9 cellular contexts compared by ENCODE assay signal in genomic region chr11:93718057-93718563, GRCh38. TPM values are rescaled to one million over a fixed set of nuclear protein-coding genes. Genes with fewer than 3 reads are reported as not detected.
A peak's percentile ranks its signal among the peaks of the same experiment; 100 is the strongest.
DNase-seq lines count a peak whose midpoint lies in the region; ATAC-seq and TF ChIP-seq lines count a peak whose summit lies in the region.
"Had no signal": no experiment of that assay in that cellular context is flagged by ENCODE, and none has a peak within 500 bp of the region (broad histone marks: within the 10 kb centered on the region; RNA-seq: fewer than 3 reads in every experiment).

No MANE protein-coding gene starts in this region.

- H2BK15ac ChIP-seq in mesenchymal stem cell (ENCODE audit: low read depth, poor library complexity, severe bottlenecking): no peak overlapping the region

- H3K27me3 ChIP-seq in Caco-2 (replicated peaks; ENCODE audit: control insufficient read depth, insufficient read depth, low read length): no peaks in the 10 kb centered on the region
- H3K27me3 ChIP-seq in upper lobe of right lung: no peaks in the 10 kb centered on the region
- no peaks in the 10 kb centered on the region for H3K27me3 ChIP-seq in mesenchymal stem cell (ENCODE audit: control insufficient read depth in 1 of 2, insufficient read depth in 1 of 2, low read length in 2 of 2)

- peaks cover 97% of the 10 kb centered on the region for H3K36me3 Mint-ChIP-seq in Caco-2 (ENCODE audit: insufficient read depth, unreplicated experiment)
- peaks cover 84% of the 10 kb centered on the region for H3K36me3 Mint-ChIP-seq in activated T-helper 2 cell treated with anti-CD3 and anti-CD28 coated beads, Interferon-gamma antibody, Interleukin-2, Interleukin-4, amounts not matched to agents 10 μg/mL and 5 μg/mL and 100 μg/mL, durations not matched to agents 14 hours and 24 hours and 36 hours (ENCODE audit: low read depth)

- H4K8ac ChIP-seq in mesenchymal stem cell (ENCODE audit: low read length): no peak overlapping the region

- no peak overlapping the region for H2BK5ac ChIP-seq in mesenchymal stem cell (ENCODE audit: low read depth, low read length, poor library complexity, severe bottlenecking)

- no peaks in the 10 kb centered on the region for H3K4me1 Mint-ChIP-seq in Caco-2 (ENCODE audit: low read depth, unreplicated experiment)
- peaks cover 24% of the 10 kb centered on the region for H3K4me1 Mint-ChIP-seq in activated T-helper 2 cell treated with anti-CD3 and anti-CD28 coated beads, Interferon-gamma antibody, Interleukin-2, Interleukin-4, amounts not matched to agents 10 μg/mL and 5 μg/mL and 100 μg/mL, durations not matched to agents 14 hours and 24 hours and 36 hours (ENCODE audit: low read depth)

- no peak overlapping the region for H2BK12ac ChIP-seq in mesenchymal stem cell (ENCODE audit: low read length in 2 of 2)

- no peak overlapping the region for H3K9ac ChIP-seq in mesenchymal stem cell (ENCODE audit: low read length)

- H4K91ac ChIP-seq in mesenchymal stem cell (ENCODE audit: low read length): no peak overlapping the region

- no peak overlapping the region for H2AFZ ChIP-seq in mesenchymal stem cell (ENCODE audit: low read depth, low read length)

- H3K9me3 ChIP-seq in Caco-2 (no peaks in the 10 kb centered on the region), upper lobe of right lung (no peaks in the 10 kb centered on the region), mesenchymal stem cell (ENCODE audit: control insufficient read depth, low read length) (no peaks in the 10 kb centered on the region)

- no peak overlapping the region for H3K23ac ChIP-seq in mesenchymal stem cell (ENCODE audit: low read length in 2 of 2)

- POLR2A ChIA-PET in Caco-2 (lab: Charles Lee): no interaction called here

- H3K27ac Mint-ChIP-seq in Caco-2 (ENCODE audit: unreplicated experiment): peak overlapping the region; percentile 25
- peak overlapping the region; percentile 67 for H3K27ac Mint-ChIP-seq in activated T-helper 2 cell treated with anti-CD3 and anti-CD28 coated beads, Interferon-gamma antibody, Interleukin-2, Interleukin-4, amounts not matched to agents 10 μg/mL and 5 μg/mL and 100 μg/mL, durations not matched to agents 14 hours and 24 hours and 36 hours

- WGBS in mesenchymal stem cell: 62% methylated on average over 2 of the region's 4 CpGs

- H3K36me3 ChIP-seq in Caco-2 (ENCODE audit: control insufficient read depth, insufficient read depth, low read length): peaks cover 9% of the 10 kb centered on the region
- peaks cover 36% of the 10 kb centered on the region for H3K36me3 ChIP-seq in upper lobe of right lung
- H3K36me3 ChIP-seq in mesenchymal stem cell (ENCODE audit: control insufficient read depth in 1 of 2, insufficient read depth in 2 of 2, low read depth in 1 of 2, low read length in 2 of 2): peaks cover 22 to 66% of the 10 kb centered on the region in 2 experiments

- ATAC-seq in HG03460 (IDR thresholded peaks at IDR 0.05; ENCODE audit: unreplicated experiment) (peak; percentile 84), upper lobe of right lung (no peak), Right ventricle myocardium inferior (no peak)

- TF ChIP-seq CTCF in Caco-2 (IDR thresholded peaks at IDR 0.05; ENCODE audit: insufficient read depth in 1 of 2, low read depth in 1 of 2, low read length in 1 of 2, severe bottlenecking in 1 of 2, unreplicated experiment in 1 of 2) (no peak), GM20000 (IDR thresholded peaks at IDR 0.05; ENCODE audit: extremely low read depth, missing control alignments) (no peak), upper lobe of right lung (IDR thresholded peaks at IDR 0.05) (no peak)

- H3K4me3 ChIP-seq in Caco-2 (ENCODE audit: low read depth, low read length): no peak overlapping the region
- no peak overlapping the region for H3K4me3 ChIP-seq in upper lobe of right lung
- no peak overlapping the region for H3K4me3 ChIP-seq in mesenchymal stem cell (ENCODE audit: insufficient read depth in 1 of 2, low read depth in 1 of 2, low read length in 2 of 2)
- H3K4me3 ChIP-seq: skin epidermis had no signal

- CTCF ChIA-PET in Caco-2 (lab: Charles Lee): no interaction called here

- DNase-seq in Caco-2 (no peak), GM20000 (ENCODE audit: low spot score) (peak; percentile 34), upper lobe of right lung (no peak), mesenchymal stem cell (no peak), NCI-H345 treated with DMSO at 0.1 percent for 48 hours (lab: John Stamatoyannopoulos, UW; ENCODE audit: unreplicated experiment) (no peak), Right ventricle myocardium inferior (ENCODE audit: missing footprints) (no peak)
- DNase-seq in activated T-helper 2 cell treated with anti-CD3 and anti-CD28 coated beads, Interferon-gamma antibody, Interleukin-2, Interleukin-4, amounts not matched to agents 10 μg/mL and 5 μg/mL and 100 μg/mL, durations not matched to agents 14 hours and 24 hours and 36 hours (ENCODE audit: low spot score): no peak

- peaks cover 23% of the 10 kb centered on the region for H3K79me1 ChIP-seq in mesenchymal stem cell (replicated peaks; ENCODE audit: low read length, poor library complexity, severe bottlenecking)

- no peak overlapping the region for H3K18ac ChIP-seq in mesenchymal stem cell (ENCODE audit: low read depth in 1 of 2, low read length in 2 of 2)

- no peak overlapping the region for H3K4me3 Mint-ChIP-seq in Caco-2 (ENCODE audit: unreplicated experiment)
- H3K4me3 Mint-ChIP-seq in activated T-helper 2 cell treated with anti-CD3 and anti-CD28 coated beads, Interferon-gamma antibody, Interleukin-2, Interleukin-4, amounts not matched to agents 10 μg/mL and 5 μg/mL and 100 μg/mL, durations not matched to agents 14 hours and 24 hours and 36 hours (ENCODE audit: low read depth): peak overlapping the region; percentile 26

- H2BK120ac ChIP-seq in mesenchymal stem cell (ENCODE audit: low read depth, low read length): no peak overlapping the region

- no peak overlapping the region for H3K14ac ChIP-seq in mesenchymal stem cell (ENCODE audit: low read length in 2 of 2)

- H3K27me3 Mint-ChIP-seq in Caco-2 (ENCODE audit: insufficient read depth, unreplicated experiment): no peaks in the 10 kb centered on the region
- H3K27me3 Mint-ChIP-seq in activated T-helper 2 cell treated with anti-CD3 and anti-CD28 coated beads, Interferon-gamma antibody, Interleukin-2, Interleukin-4, amounts not matched to agents 10 μg/mL and 5 μg/mL and 100 μg/mL, durations not matched to agents 14 hours and 24 hours and 36 hours (ENCODE audit: low read depth): no peaks in the 10 kb centered on the region

- no peak overlapping the region for H3K4me2 ChIP-seq in mesenchymal stem cell (ENCODE audit: low read length, poor library complexity, severe bottlenecking)

- H3K4ac ChIP-seq in mesenchymal stem cell (ENCODE audit: low read depth in 1 of 2, low read length in 2 of 2): no peak overlapping the region

- intact Hi-C loops in Caco-2 (cut with micrococcal nuclease; ENCODE audit: unreplicated experiment) (no loop called here), upper lobe of right lung (cut with DNase I) (no loop called here), Right ventricle myocardium inferior (cut with DNase I) (no loop called here)
- intact Hi-C loops in activated T-helper 2 cell treated with anti-CD3 and anti-CD28 coated beads, Interferon-gamma antibody, Interleukin-2, Interleukin-4, amounts not matched to agents 10 μg/mL and 5 μg/mL and 100 μg/mL, durations not matched to agents 14 hours and 24 hours and 36 hours (cut with micrococcal nuclease): no loop called here

- no peak overlapping the region for H3K27ac ChIP-seq in upper lobe of right lung
- no peak overlapping the region for H3K27ac ChIP-seq in mesenchymal stem cell (ENCODE audit: low read length, poor library complexity, severe bottlenecking)

- H2AK5ac ChIP-seq in mesenchymal stem cell (ENCODE audit: low read length, severe bottlenecking): no peak overlapping the region

- no peaks in the 10 kb centered on the region for H3K9me3 Mint-ChIP-seq in Caco-2 (ENCODE audit: unreplicated experiment)
- peaks cover 5% of the 10 kb centered on the region for H3K9me3 Mint-ChIP-seq in activated T-helper 2 cell treated with anti-CD3 and anti-CD28 coated beads, Interferon-gamma antibody, Interleukin-2, Interleukin-4, amounts not matched to agents 10 μg/mL and 5 μg/mL and 100 μg/mL, durations not matched to agents 14 hours and 24 hours and 36 hours

- no TSS peak for BruUV-seq in Caco-2 (replicated peaks; lab: Mats Ljungman, UMichigan)

- H3K4me1 ChIP-seq in Caco-2 (no peaks in the 10 kb centered on the region), upper lobe of right lung (no peaks in the 10 kb centered on the region), mesenchymal stem cell (ENCODE audit: control insufficient read depth, insufficient read depth, low read depth, low read length) (peaks cover 5% of the 10 kb centered on the region)

RNA-seq across cellular contexts. Expression of gene TAF1D, which starts 23.2 kb away (rescaled TPM):
- total RNA-seq in Caco-2 (2022): 354 and 376 TPM in 2 replicates
- total RNA-seq in activated T-helper 2 cell treated with anti-CD3 and anti-CD28 coated beads, Interferon-gamma antibody, Interleukin-2, Interleukin-4, amounts not matched to agents 10 μg/mL and 5 μg/mL and 100 μg/mL, durations not matched to agents 14 hours and 24 hours and 36 hours: 344 TPM in 2 replicates
- total RNA-seq in upper lobe of right lung: 93.4 TPM
- polyA plus RNA-seq in mesenchymal stem cell (2013, experiment 1 of 2): 117 TPM
- polyA plus RNA-seq in mesenchymal stem cell (2013, experiment 2 of 2): 120 TPM
- 32.4 TPM for total RNA-seq in Right ventricle myocardium inferior

RNA-seq across cellular contexts. Expression of gene C11orf54, which starts 23.4 kb away (rescaled TPM):
- 20.7 and 21.5 TPM in 2 replicates for total RNA-seq in Caco-2 (2022)
- total RNA-seq in activated T-helper 2 cell treated with anti-CD3 and anti-CD28 coated beads, Interferon-gamma antibody, Interleukin-2, Interleukin-4, amounts not matched to agents 10 μg/mL and 5 μg/mL and 100 μg/mL, durations not matched to agents 14 hours and 24 hours and 36 hours: 19.3 and 21.2 TPM in 2 replicates
- 48.3 TPM for total RNA-seq in upper lobe of right lung
- polyA plus RNA-seq in mesenchymal stem cell (2013, experiment 1 of 2): 8.9 TPM
- 9.0 TPM for polyA plus RNA-seq in mesenchymal stem cell (2013, experiment 2 of 2)
- 30.2 TPM for total RNA-seq in Right ventricle myocardium inferior

RNA-seq across cellular contexts. Expression of gene CEP295, which starts 56.6 kb away (rescaled TPM):
- 36.3 and 37.2 TPM in 2 replicates for total RNA-seq in Caco-2 (2022)
- 30.0 and 31.8 TPM in 2 replicates for total RNA-seq in activated T-helper 2 cell treated with anti-CD3 and anti-CD28 coated beads, Interferon-gamma antibody, Interleukin-2, Interleukin-4, amounts not matched to agents 10 μg/mL and 5 μg/mL and 100 μg/mL, durations not matched to agents 14 hours and 24 hours and 36 hours
- total RNA-seq in upper lobe of right lung: 11.5 TPM
- 7.3 TPM for polyA plus RNA-seq in mesenchymal stem cell (2013, experiment 1 of 2)
- 8.5 TPM for polyA plus RNA-seq in mesenchymal stem cell (2013, experiment 2 of 2)
- total RNA-seq in Right ventricle myocardium inferior: 4.8 TPM
